ENCODE assay signal across 1 cellular context in the genomic region with DNA sequence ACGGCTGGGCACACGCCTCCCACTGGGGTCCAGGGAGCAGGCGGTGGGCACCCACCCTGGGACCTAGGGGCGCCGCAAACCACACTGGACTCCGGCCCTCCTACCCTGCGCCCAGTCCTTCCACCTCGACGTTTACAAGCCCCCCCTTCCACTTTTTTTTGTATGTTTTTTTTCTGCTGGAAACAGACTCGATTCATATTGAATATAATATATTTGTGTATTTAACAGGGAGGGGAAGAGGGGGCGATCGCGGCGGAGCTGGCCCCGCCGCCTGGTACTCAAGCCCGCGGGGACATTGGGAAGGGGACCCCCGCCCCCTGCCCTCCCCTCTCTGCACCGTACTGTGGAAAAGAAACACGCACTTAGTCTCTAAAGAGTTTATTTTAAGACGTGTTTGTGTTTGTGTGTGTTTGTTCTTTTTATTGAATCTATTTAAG.
TF ChIP-seq lines count a peak whose summit lies in the region.

No MANE protein-coding gene starts in this region.

TF ChIP-seq in endothelial cell of umbilical vein, 7 proteins besides CTCF, POLR2A, EP300 and RAD21:
- TF ChIP-seq POLR2AphosphoS5 (IDR thresholded peaks at IDR 0.05; ENCODE audit: insufficient read depth, low read depth, low read length) (no peak), FOS (IDR thresholded peaks at IDR 0.05; ENCODE audit: borderline replicate concordance, insufficient read depth, low read length) (no peak), JUN (IDR thresholded peaks at IDR 0.05; ENCODE audit: borderline replicate concordance, insufficient read depth, insufficient read length, low read depth) (no peak)
- TF ChIP-seq, protein P1, sequence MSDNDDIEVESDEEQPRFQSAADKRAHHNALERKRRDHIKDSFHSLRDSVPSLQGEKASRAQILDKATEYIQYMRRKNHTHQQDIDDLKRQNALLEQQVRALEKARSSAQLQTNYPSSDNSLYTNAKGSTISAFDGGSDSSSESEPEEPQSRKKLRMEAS (IDR thresholded peaks at IDR 0.05; ENCODE audit: insufficient read depth, insufficient read length): no peak
